24 cellular contexts compared by ENCODE assay signal in genomic region chr18:33706391-33706790, GRCh38.
"Had no signal": no experiment of that assay in that cellular context is flagged by ENCODE, and none has a peak within 500 bp of the region (broad histone marks: within the 10 kb centered on the region; RNA-seq: fewer than 3 reads in every experiment).

No MANE protein-coding gene starts in this region.

- H3K27ac Mint-ChIP-seq: natural killer cell treated with Interleukin-12 subunit alpha and Interleukin-12 subunit beta and Interleukin-15 and Interleukin-18, amount 100 ng/mL, for 72 hours; neural progenitor cell; stimulated activated naive B cell treated with anti-CD40 and anti-IgM and Interleukin-4, amounts not matched to agents 10 μg/mL and 1 μg/mL and 100 μg/mL, for 72 hours; stimulated activated naive CD8-positive, alpha-beta T cell treated with anti-CD3 and anti-CD28 coated beads, Interleukin-15, amount 100 ng/mL, for 72 hours had no signal

- H3K9me3 ChIP-seq: gastrocnemius medialis, heart right ventricle, ovary, right atrium auricular region, sigmoid colon, thoracic aorta, transverse colon had no signal

- H3K27me3 ChIP-seq: dorsolateral prefrontal cortex, gastrocnemius medialis, heart right ventricle, neural progenitor cell, ovary, right atrium auricular region, sigmoid colon, transverse colon had no signal

- H3K4me2 ChIP-seq: neural progenitor cell had no signal

- H3K27me3 Mint-ChIP-seq: natural killer cell treated with Interleukin-12 subunit alpha and Interleukin-12 subunit beta and Interleukin-15 and Interleukin-18, amount 100 ng/mL, for 72 hours; stimulated activated naive B cell treated with anti-CD40 and anti-IgM and Interleukin-4, amounts not matched to agents 10 μg/mL and 1 μg/mL and 100 μg/mL, for 72 hours; stimulated activated naive CD8-positive, alpha-beta T cell treated with anti-CD3 and anti-CD28 coated beads, Interleukin-15, amount 100 ng/mL, for 72 hours had no signal

- H3K4me1 Mint-ChIP-seq: neural progenitor cell; stimulated activated naive B cell treated with anti-CD40 and anti-IgM and Interleukin-4, amounts not matched to agents 10 μg/mL and 1 μg/mL and 100 μg/mL, for 72 hours; stimulated activated naive CD8-positive, alpha-beta T cell treated with anti-CD3 and anti-CD28 coated beads, Interleukin-15, amount 100 ng/mL, for 72 hours had no signal

- H3K27ac ChIP-seq: dorsolateral prefrontal cortex, gastrocnemius medialis, heart right ventricle, neural progenitor cell, ovary, right atrium auricular region, sigmoid colon, skin epidermis, thoracic aorta, transverse colon had no signal

- H3K9ac ChIP-seq: neural progenitor cell had no signal

- H3K36me3 ChIP-seq: gastrocnemius medialis, heart right ventricle, neural progenitor cell, ovary, right atrium auricular region, sigmoid colon, thoracic aorta, transverse colon had no signal

- DNase-seq: cortex of kidney; dorsolateral prefrontal cortex; effector CD8-positive, alpha-beta T cell; gastrocnemius medialis; heart right ventricle; hypothalamus; islet precursor cell; mammary epithelial cell; nucleus accumbens; ovary; sigmoid colon; stimulated activated CD4-positive, alpha-beta T cell treated with anti-CD3 and anti-CD28 coated beads, Interleukin-2, amount 100 ng/mL, for 24 hours; stimulated activated CD4-positive, alpha-beta T cell treated with anti-CD3 and anti-CD28 coated beads, Interleukin-4, amount 100 ng/mL, for 4 hours; stimulated activated naive B cell treated with anti-CD40 and anti-IgM and Interleukin-4, amounts not matched to agents 10 μg/mL and 1 μg/mL and 100 μg/mL, for 72 hours; stimulated activated naive CD8-positive, alpha-beta T cell treated with anti-CD3 and anti-CD28 coated beads, Interleukin-15, amount 100 ng/mL, for 72 hours; substantia nigra; transverse colon had no signal

- H3K4me3 ChIP-seq: dorsolateral prefrontal cortex, gastrocnemius medialis, heart right ventricle, neural progenitor cell, ovary, right atrium auricular region, sigmoid colon, skin epidermis, thoracic aorta, transverse colon had no signal

- H3K4me3 Mint-ChIP-seq: natural killer cell treated with Interleukin-12 subunit alpha and Interleukin-12 subunit beta and Interleukin-15 and Interleukin-18, amount 100 ng/mL, for 72 hours; neural progenitor cell; stimulated activated naive B cell treated with anti-CD40 and anti-IgM and Interleukin-4, amounts not matched to agents 10 μg/mL and 1 μg/mL and 100 μg/mL, for 72 hours; stimulated activated naive CD8-positive, alpha-beta T cell treated with anti-CD3 and anti-CD28 coated beads, Interleukin-15, amount 100 ng/mL, for 72 hours had no signal

- H3K4me1 ChIP-seq: gastrocnemius medialis, heart right ventricle, neural progenitor cell, right atrium auricular region, sigmoid colon, transverse colon had no signal

- H3K36me3 Mint-ChIP-seq: natural killer cell treated with Interleukin-12 subunit alpha and Interleukin-12 subunit beta and Interleukin-15 and Interleukin-18, amount 100 ng/mL, for 72 hours; stimulated activated naive B cell treated with anti-CD40 and anti-IgM and Interleukin-4, amounts not matched to agents 10 μg/mL and 1 μg/mL and 100 μg/mL, for 72 hours had no signal

- ATAC-seq: esophagus mucosa; gastrocnemius medialis; heart right ventricle; left lobe of liver; natural killer cell treated with Interleukin-12 subunit alpha and Interleukin-12 subunit beta and Interleukin-15 and Interleukin-18, amount 100 ng/mL, for 72 hours; stimulated activated naive B cell treated with anti-CD40 and anti-IgM and Interleukin-4, amounts not matched to agents 10 μg/mL and 1 μg/mL and 100 μg/mL, for 72 hours; stimulated activated naive CD8-positive, alpha-beta T cell treated with anti-CD3 and anti-CD28 coated beads, Interleukin-15, amount 100 ng/mL, for 72 hours had no signal

- H3K9me3 Mint-ChIP-seq: neural progenitor cell had no signal

- H2AFZ ChIP-seq: neural progenitor cell had no signal
